ENCODE assay signal across 10 cellular contexts in genomic region chr10:92124524-92125168, GRCh38.
DNase-seq lines count a peak whose midpoint lies in the region; ATAC-seq and TF ChIP-seq lines count a peak whose summit lies in the region.
"Had no signal": no experiment of that assay in that cellular context is flagged by ENCODE, and none has a peak within 500 bp of the region (broad histone marks: within the 10 kb centered on the region; RNA-seq: fewer than 3 reads in every experiment).

No MANE protein-coding gene starts in this region.

- H3K36me3 Mint-ChIP-seq in progenitor cell of endocrine pancreas (ENCODE audit: insufficient read depth) = no peaks in the 10 kb centered on the region

- intact Hi-C loops in heart right ventricle (cut with DNase I) = loop anchor here in 1 of 10 donors (10.0 kb wide), 1 partner anchor 60 kb away; no protein-coding TSS in a partner anchor

- H3K27me3 ChIP-seq in heart right ventricle = no peaks in the 10 kb centered on the region

- WGBS in heart right ventricle, 2 donors = 18 to 23% methylated on average over 3 of the region's 3 CpGs

- no peaks in the 10 kb centered on the region for H3K9me3 Mint-ChIP-seq in progenitor cell of endocrine pancreas (ENCODE audit: low read depth)

- TF ChIP-seq CTCF in astrocyte of the cerebellum (IDR thresholded peaks at IDR 0.05; ENCODE audit: low read depth, low read length, missing control alignments) (no peak), heart right ventricle (IDR thresholded peaks at IDR 0.05) (no peak), progenitor cell of endocrine pancreas (IDR thresholded peaks at IDR 0.05; ENCODE audit: unreplicated experiment) (no peak)

- peak; percentile 17 for DNase-seq in GM04503 (ENCODE audit: low read depth)
- peak; percentile 83 for DNase-seq in astrocyte of the cerebellum (ENCODE audit: low read depth)
- peak in 1 of 2 donors; percentile 12 for DNase-seq in heart right ventricle
- DNase-seq in renal cortical epithelial cell (ENCODE audit: low read depth) = peak; percentile 96
- no peak for DNase-seq in stimulated activated naive CD8-positive, alpha-beta T cell treated with anti-CD3 and anti-CD28 coated beads, Interleukin-15, Interleukin-2, amounts not matched to agents 100 U/mL and 50 U/mL, for 24 hours
- no peak for DNase-seq in NCI-H510A (lab: John Stamatoyannopoulos, UW)
- no peak for DNase-seq in progenitor cell of endocrine pancreas (ENCODE audit: low spot score, unreplicated experiment)
- DNase-seq in NCI-H524 (lab: John Stamatoyannopoulos, UW) = no peak
- DNase-seq: activated T-cell treated with anti-CD3 and anti-CD28 coated beads, Interleukin-2, amount 50 U/mL, for 24 hours; stimulated activated CD4-positive, alpha-beta T cell treated with anti-CD3 and anti-CD28 coated beads, Interleukin-1b, Interleukin-23, amount 100 ng/mL, for 48 hours had no signal

- peak overlapping the region; percentile 48 to 84 (median 76) for H3K27ac ChIP-seq in heart right ventricle

- peaks cover 0 to 8% (median 0%) of the 10 kb centered on the region in 11 donors for H3K9me3 ChIP-seq in heart right ventricle

- no peaks in the 10 kb centered on the region for H3K27me3 Mint-ChIP-seq in progenitor cell of endocrine pancreas
- H3K27me3 Mint-ChIP-seq: activated T-cell treated with anti-CD3 and anti-CD28 coated beads, Interleukin-2, amount 50 U/mL, for 24 hours had no signal

- in situ Hi-C loops in astrocyte of the cerebellum (cut with HindIII; ENCODE audit: low sequenced_read_pairs) = loop anchor here (5.0 kb wide), 1 partner anchor 37 kb away; no protein-coding TSS in a partner anchor

- H3K4me3 ChIP-seq in astrocyte of the cerebellum (ENCODE audit: low read depth, low read length) (no peak overlapping the region), heart right ventricle (no peak overlapping the region)

- no peak overlapping the region for H3K4me3 Mint-ChIP-seq in progenitor cell of endocrine pancreas (ENCODE audit: low read depth)
- H3K4me3 Mint-ChIP-seq: activated T-cell treated with anti-CD3 and anti-CD28 coated beads, Interleukin-2, amount 50 U/mL, for 24 hours had no signal

- peaks cover 21 to 68% (median 61%) of the 10 kb centered on the region in 9 donors for H3K4me1 ChIP-seq in heart right ventricle

- no peaks in the 10 kb centered on the region for H3K36me3 ChIP-seq in heart right ventricle

- peak; percentile 33 to 78 (median 56) for ATAC-seq in heart right ventricle
- no peak for ATAC-seq in stimulated activated naive CD8-positive, alpha-beta T cell treated with anti-CD3 and anti-CD28 coated beads, Interleukin-15, Interleukin-2, amounts not matched to agents 100 U/mL and 50 U/mL, for 24 hours

- peaks cover 24% of the 10 kb centered on the region for H3K4me1 Mint-ChIP-seq in progenitor cell of endocrine pancreas (ENCODE audit: low read depth)

- H3K27ac Mint-ChIP-seq in progenitor cell of endocrine pancreas = no peak overlapping the region
- H3K27ac Mint-ChIP-seq: activated T-cell treated with anti-CD3 and anti-CD28 coated beads, Interleukin-2, amount 50 U/mL, for 24 hours had no signal

Comparison
In these comparisons a context has a peak if more than half of its experiments do, and no peak if none do; other contexts are left out.
1. DNase-seq: peak in GM04503 (single experiment), astrocyte of the cerebellum (single experiment) and renal cortical epithelial cell (single experiment); none in stimulated activated naive CD8-positive, alpha-beta T cell treated with anti-CD3 and anti-CD28 coated beads, Interleukin-15, Interleukin-2, amounts not matched to agents 100 U/mL and 50 U/mL, for 24 hours (single experiment), NCI-H510A (single experiment), progenitor cell of endocrine pancreas (single experiment) and NCI-H524 (0 of 2).